Comparison of ENCODE assay signal across 19 cellular contexts in the genomic region with DNA sequence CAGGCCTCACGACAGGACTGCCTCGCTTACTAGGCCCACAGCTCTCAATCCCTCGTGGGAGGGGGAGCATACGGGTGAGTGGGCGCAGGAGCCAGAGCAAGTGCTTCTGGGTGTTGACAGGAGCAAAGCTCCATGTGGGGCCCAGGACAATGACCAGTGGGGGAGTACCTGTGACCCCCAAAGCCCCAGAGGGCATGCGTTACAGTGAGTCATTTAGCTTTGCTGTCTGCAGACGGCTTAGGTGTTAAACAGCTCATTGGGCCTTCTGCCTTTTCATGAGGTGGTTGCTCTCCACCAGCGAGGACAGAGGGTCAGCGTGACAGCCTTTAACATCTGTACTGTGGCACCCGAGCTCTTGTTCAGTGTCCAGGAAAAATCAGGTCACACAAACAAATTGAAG.
"Had no signal": no experiment of that assay in that cellular context is flagged by ENCODE, and none has a peak within 500 bp of the region (broad histone marks: within the 10 kb centered on the region; RNA-seq: fewer than 3 reads in every experiment).

No MANE protein-coding gene starts in this region.

- H3K27ac ChIP-seq: coronary artery, gastroesophageal sphincter, left ventricle myocardium inferior, lower lobe of right lung, neutrophil, sigmoid colon, skin epidermis, stomach had no signal

- H3K27me3 Mint-ChIP-seq: type B pancreatic cell had no signal

- H3K27ac Mint-ChIP-seq: naive B cell, nephron, type B pancreatic cell had no signal

- H3K9me3 ChIP-seq: gastroesophageal sphincter, left ventricle myocardium inferior, lower lobe of right lung, neutrophil, sigmoid colon, stomach had no signal

- H3K4me3 Mint-ChIP-seq: naive B cell, nephron, type B pancreatic cell had no signal

- H3K27me3 ChIP-seq: gastroesophageal sphincter, neutrophil, sigmoid colon, stomach had no signal

- DNase-seq: cerebellar nuclear complex; effector CD8-positive, alpha-beta T cell; glutamatergic neuron; left cardiac atrium; left ventricle myocardium inferior; lower lobe of right lung; mesenchymal stem cell; naive B cell; posterior cingulate gyrus; sigmoid colon; stimulated activated naive CD4-positive, alpha-beta T cell; stomach; substantia nigra had no signal

- H3K4me3 ChIP-seq: coronary artery, gastroesophageal sphincter, left ventricle myocardium inferior, lower lobe of right lung, sigmoid colon, skin epidermis, stomach had no signal

- H3K36me3 Mint-ChIP-seq: naive B cell, type B pancreatic cell had no signal

- H3K36me3 ChIP-seq: lower lobe of right lung, neutrophil, sigmoid colon, stomach had no signal

- H3K9me3 Mint-ChIP-seq: naive B cell, nephron, type B pancreatic cell had no signal
